Comparison of ENCODE assay signal across 25 cellular contexts in the genomic region with DNA sequence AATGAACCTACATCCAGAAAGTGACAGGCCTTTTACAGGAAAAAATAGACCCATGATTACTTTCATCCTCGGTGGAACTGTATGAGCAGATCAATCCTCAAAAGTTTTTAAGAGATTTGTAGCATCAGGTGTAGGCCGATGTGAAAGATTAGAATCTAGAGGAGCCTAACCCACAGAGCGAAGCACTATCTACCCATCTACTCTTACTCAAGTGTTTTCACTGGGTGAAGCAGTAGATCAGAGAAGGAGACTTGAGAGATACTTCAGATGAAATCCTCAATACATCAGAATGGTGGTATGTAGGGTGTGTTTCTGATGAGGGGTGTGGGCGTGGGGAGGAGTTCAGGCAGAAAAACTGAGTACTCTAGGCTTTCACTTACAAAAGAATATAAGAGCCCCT.
"Had no signal": no experiment of that assay in that cellular context is flagged by ENCODE, and none has a peak within 500 bp of the region (broad histone marks: within the 10 kb centered on the region; RNA-seq: fewer than 3 reads in every experiment).

No MANE protein-coding gene starts in this region.

- ATAC-seq: effector memory CD8-positive, alpha-beta T cell; esophagus mucosa; gastrocnemius medialis; heart right ventricle; left cardiac atrium; left lung; left ventricle myocardium superior; lower lobe of right lung; mucosa of descending colon; naive thymus-derived CD8-positive, alpha-beta T cell had no signal

- H3K9me3 Mint-ChIP-seq: dendritic cell treated with granulocyte-macrophage colony-stimulating factor and Interleukin-4, amounts not matched to agents 40 ng/mL and 50 ng/mL, for 4 days; effector memory CD8-positive, alpha-beta T cell; endodermal cell; mesothelial cell of epicardium; naive B cell; naive thymus-derived CD8-positive, alpha-beta T cell had no signal

- H3K4me1 ChIP-seq: esophagus squamous epithelium, gastrocnemius medialis, heart right ventricle, left lung, lower lobe of right lung had no signal

- H3K4me1 Mint-ChIP-seq: endodermal cell; mesothelial cell of epicardium; naive B cell; naive thymus-derived CD8-positive, alpha-beta T cell had no signal

- H3K36me3 Mint-ChIP-seq: mesothelial cell of epicardium, naive B cell had no signal

- H3K27me3 Mint-ChIP-seq: dendritic cell treated with granulocyte-macrophage colony-stimulating factor and Interleukin-4, amounts not matched to agents 40 ng/mL and 50 ng/mL, for 4 days; effector memory CD8-positive, alpha-beta T cell; naive B cell; naive thymus-derived CD8-positive, alpha-beta T cell had no signal

- H3K4me3 Mint-ChIP-seq: dendritic cell treated with granulocyte-macrophage colony-stimulating factor and Interleukin-4, amounts not matched to agents 40 ng/mL and 50 ng/mL, for 4 days; effector memory CD8-positive, alpha-beta T cell; endodermal cell; mesothelial cell of epicardium; naive B cell; naive thymus-derived CD8-positive, alpha-beta T cell had no signal

- H3K9me3 ChIP-seq: esophagus squamous epithelium, gastrocnemius medialis, heart right ventricle, left lung, lower lobe of right lung, mucosa of descending colon had no signal

- H3K36me3 ChIP-seq: esophagus squamous epithelium, gastrocnemius medialis, heart right ventricle, left lung, lower lobe of right lung had no signal

- DNase-seq: cortex of kidney; effector CD8-positive, alpha-beta T cell; effector memory CD8-positive, alpha-beta T cell; endodermal cell; erythroblast; esophagus squamous epithelium; foreskin fibroblast; foreskin melanocyte; gastrocnemius medialis; glutamatergic neuron; head of caudate nucleus; heart right ventricle; hippocampal formation; left cardiac atrium; left lung; left ventricle myocardium superior; lower lobe of right lung; mesenchymal stem cell; mucosa of descending colon; naive B cell; naive thymus-derived CD8-positive, alpha-beta T cell had no signal

- H3K27ac Mint-ChIP-seq: dendritic cell treated with granulocyte-macrophage colony-stimulating factor and Interleukin-4, amounts not matched to agents 40 ng/mL and 50 ng/mL, for 4 days; effector memory CD8-positive, alpha-beta T cell; endodermal cell; mesothelial cell of epicardium; naive B cell; naive thymus-derived CD8-positive, alpha-beta T cell had no signal

- H3K27ac ChIP-seq: epithelial cell of prostate, esophagus squamous epithelium, gastrocnemius medialis, heart right ventricle, left lung, lower lobe of right lung had no signal

- H3K4me3 ChIP-seq: esophagus squamous epithelium, gastrocnemius medialis, heart right ventricle, left lung, lower lobe of right lung, mucosa of descending colon had no signal

- H3K27me3 ChIP-seq: esophagus squamous epithelium, gastrocnemius medialis, heart right ventricle, left lung had no signal
